Comparison of ENCODE assay signal across 1 cellular context in the genomic region with DNA sequence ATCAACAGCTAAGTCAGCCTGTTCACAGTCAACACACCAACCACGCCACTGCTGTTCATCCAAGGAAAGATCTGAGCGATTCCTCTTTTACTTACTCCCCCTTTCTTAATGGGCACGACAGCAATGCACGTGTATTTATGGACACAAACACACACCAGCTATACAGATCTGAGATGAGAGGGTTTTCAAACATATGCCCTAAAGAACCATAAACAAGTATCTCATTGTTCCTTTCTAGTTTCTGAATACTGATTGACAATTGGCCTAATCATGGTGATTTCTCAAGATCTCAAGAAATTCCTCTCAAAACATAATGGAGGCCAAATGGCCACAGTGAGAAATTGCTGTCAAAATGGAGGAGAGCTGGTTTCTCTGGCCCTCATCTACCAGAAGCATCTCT.
TF ChIP-seq lines count a peak whose summit lies in the region.

No MANE protein-coding gene starts in this region.

TF ChIP-seq in GM23338, 12 proteins besides CTCF, POLR2A, EP300 and RAD21 (continued from another document):
- TF ChIP-seq, protein P1, sequence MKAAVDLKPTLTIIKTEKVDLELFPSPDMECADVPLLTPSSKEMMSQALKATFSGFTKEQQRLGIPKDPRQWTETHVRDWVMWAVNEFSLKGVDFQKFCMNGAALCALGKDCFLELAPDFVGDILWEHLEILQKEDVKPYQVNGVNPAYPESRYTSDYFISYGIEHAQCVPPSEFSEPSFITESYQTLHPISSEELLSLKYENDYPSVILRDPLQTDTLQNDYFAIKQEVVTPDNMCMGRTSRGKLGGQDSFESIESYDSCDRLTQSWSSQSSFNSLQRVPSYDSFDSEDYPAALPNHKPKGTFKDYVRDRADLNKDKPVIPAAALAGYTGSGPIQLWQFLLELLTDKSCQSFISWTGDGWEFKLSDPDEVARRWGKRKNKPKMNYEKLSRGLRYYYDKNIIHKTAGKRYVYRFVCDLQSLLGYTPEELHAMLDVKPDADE (IDR thresholded peaks at IDR 0.05), result no peak
- TF ChIP-seq NANOG (IDR thresholded peaks at IDR 0.05; ENCODE audit: borderline replicate concordance) (no peak), EZH2 (IDR thresholded peaks at IDR 0.05; ENCODE audit: low read depth, unreplicated experiment) (no peak), CREB1 (CRISPR knock-in tag; IDR thresholded peaks at IDR 0.05; ENCODE audit: low read depth) (no peak)
TF ChIP-seq in GM23338: peak in this region for 0.
